Comparison of ENCODE assay signal across 1 cellular context in genomic region chr21:27152996-27153395, GRCh38.
TF ChIP-seq lines count a peak whose summit lies in the region.

No MANE protein-coding gene starts in this region.

TF ChIP-seq in GM23338, 12 proteins besides CTCF, POLR2A, EP300 and RAD21 (continued from another document):
- TF ChIP-seq ZNF462 (CRISPR knock-in tag; IDR thresholded peaks at IDR 0.05) (no peak), NANOG (IDR thresholded peaks at IDR 0.05; ENCODE audit: borderline replicate concordance) (no peak), ZNF331 (CRISPR knock-in tag; IDR thresholded peaks at IDR 0.05; ENCODE audit: low read depth) (no peak), ETS1 (IDR thresholded peaks at IDR 0.05) (no peak), POLR2AphosphoS5 (IDR thresholded peaks at IDR 0.05; ENCODE audit: low read depth) (no peak), JUNB (IDR thresholded peaks at IDR 0.05; ENCODE audit: unreplicated experiment) (no peak)
